Comparison of ENCODE assay signal across 35 cellular contexts in genomic region chr11:84660257-84660656, GRCh38.
"Had no signal": no experiment of that assay in that cellular context is flagged by ENCODE, and none has a peak within 500 bp of the region (broad histone marks: within the 10 kb centered on the region; RNA-seq: fewer than 3 reads in every experiment).

No MANE protein-coding gene starts in this region.

- ATAC-seq: activated naive CD4-positive, alpha-beta T cell treated with anti-CD3 and anti-CD28 coated beads, Interleukin-2, amount 50 U/mL, for 72 hours; activated naive CD8-positive, alpha-beta T cell treated with anti-CD3 and anti-CD28 coated beads, Interleukin-2, amount 50 U/mL, for 24 hours; activated T-cell treated with anti-CD3 and anti-CD28 coated beads, Interleukin-2, amount 50 U/mL, for 4 hours; activated T-cell treated with anti-CD3 and anti-CD28 coated beads, Interleukin-2, amount 50 U/mL, for 72 hours; activated T-helper 17 cell treated with anti-CD3 and anti-CD28 coated beads, Interleukin-2, amount 50 U/mL, for 72 hours; body of pancreas had no signal

- H3K4me1 ChIP-seq: adrenal gland, ascending aorta, body of pancreas, breast epithelium had no signal

- DNase-seq: activated effector memory CD4-positive, alpha-beta T cell treated with anti-CD3 and anti-CD28 coated beads, Interleukin-2, amount 50 U/mL, for 16 hours; activated effector memory CD4-positive, alpha-beta T cell treated with Interleukin-2 at 50 U/mL for 16 hours; activated gamma-delta T cell; activated gamma-delta T cell treated with Interleukin-2 at 50 U/mL for 16 hours; activated naive CD4-positive, alpha-beta T cell; activated naive CD4-positive, alpha-beta T cell treated with anti-CD3 and anti-CD28 coated beads for 36 hours; activated naive CD4-positive, alpha-beta T cell treated with anti-CD3 and anti-CD28 coated beads, Interleukin-2, amount 10 ng/mL, durations not matched to agents 7 days and 5 days; activated naive CD4-positive, alpha-beta T cell treated with anti-CD3 and anti-CD28 coated beads, Interleukin-2, amount 50 U/mL, for 16 hours; activated naive CD4-positive, alpha-beta T cell treated with Interleukin-2 at 50 U/mL for 16 hours; activated naive CD8-positive, alpha-beta T cell treated with anti-CD3 and anti-CD28 coated beads for 36 hours; activated naive CD8-positive, alpha-beta T cell treated with anti-CD3 and anti-CD28 coated beads, Interleukin-2, amount 10 ng/mL, durations not matched to agents 7 days and 5 days; activated naive CD8-positive, alpha-beta T cell treated with anti-CD3 and anti-CD28 coated beads, Interleukin-2, amount 50 U/mL, for 24 hours; activated T-cell treated with anti-CD3 and anti-CD28 coated beads for 4 hours; activated T-cell treated with anti-CD3 and anti-CD28 coated beads, Interleukin-2, amount 50 U/mL, for 1 hour; activated T-cell treated with anti-CD3 and anti-CD28 coated beads, Interleukin-2, amount 50 U/mL, for 24 hours; activated T-cell treated with anti-CD3 and anti-CD28 coated beads, Interleukin-2, amount 50 U/mL, for 4 hours; activated T-cell treated with anti-CD3 and anti-CD28 coated beads, Interleukin-2, amount 50 U/mL, for 48 hours; activated T-cell treated with anti-CD3 and anti-CD28 coated beads, Interleukin-2, amount 50 U/mL, for 72 hours; adrenal gland; amniotic stem cell; amygdala; anterior cingulate cortex; aorta; body of pancreas; brain microvascular endothelial cell; caudate nucleus; central memory CD4-positive, alpha-beta T cell; cerebellar nuclear complex had no signal

- FAIRE-seq: astrocyte, bronchial epithelial cell had no signal

- H3K9me3 ChIP-seq: adrenal gland, ascending aorta, body of pancreas, breast epithelium had no signal

- H3K27me3 ChIP-seq: adrenal gland, ascending aorta, body of pancreas, brain microvascular endothelial cell, breast epithelium, cardiac muscle cell had no signal

- H3K27ac ChIP-seq: adrenal gland, ascending aorta, body of pancreas, brain microvascular endothelial cell, breast epithelium, cardiac muscle cell had no signal

- H3K36me3 ChIP-seq: adrenal gland, ascending aorta, brain microvascular endothelial cell, breast epithelium, cardiac muscle cell had no signal

- H3K4me3 ChIP-seq: adrenal gland, ascending aorta, body of pancreas, breast epithelium, cardiac muscle cell had no signal
